8 cellular contexts compared by ENCODE assay signal in genomic region chr15:74857082-74857655, GRCh38. TPM values are rescaled to one million over a fixed set of nuclear protein-coding genes. Genes with fewer than 3 reads are reported as not detected.
DNase-seq lines count a peak whose midpoint lies in the region; ATAC-seq and TF ChIP-seq lines count a peak whose summit lies in the region.

No MANE protein-coding gene starts in this region.

- no peak overlapping the region for H3K4me3 Mint-ChIP-seq in activated T-cell treated with anti-CD3 and anti-CD28 coated beads, Interleukin-2, amount 50 U/mL, for 24 hours
- H3K4me3 Mint-ChIP-seq in activated naive CD8-positive, alpha-beta T cell treated with anti-CD3 and anti-CD28 coated beads, Interleukin-2, amount 10 ng/mL, durations not matched to agents 7 days and 5 days, result peak overlapping the region; percentile 27

- in situ Hi-C loops in transverse colon (cut with MboI; ENCODE audit: low pct_ligation_motif_present in 1 of 4, low pct_unique_long_range_greater_than_20kb in 1 of 4, low sequenced_read_pairs in 3 of 4), result no loop called here

- peaks cover 39% of the 10 kb centered on the region for H3K4me1 Mint-ChIP-seq in activated T-cell treated with anti-CD3 and anti-CD28 coated beads, Interleukin-2, amount 50 U/mL, for 24 hours (ENCODE audit: low read depth)
- peaks cover 34% of the 10 kb centered on the region for H3K4me1 Mint-ChIP-seq in activated naive CD8-positive, alpha-beta T cell treated with anti-CD3 and anti-CD28 coated beads, Interleukin-2, amount 10 ng/mL, durations not matched to agents 7 days and 5 days

- no peaks in the 10 kb centered on the region for H3K9me3 ChIP-seq in transverse colon

- H3K36me3 ChIP-seq in transverse colon, result peaks cover 0 to 21% (median 13%) of the 10 kb centered on the region in 4 donors

- ATAC-seq in HG03103 (IDR thresholded peaks at IDR 0.05; ENCODE audit: low read depth, unreplicated experiment), result peak; percentile 58
- ATAC-seq in activated naive CD8-positive, alpha-beta T cell treated with anti-CD3 and anti-CD28 coated beads, Interleukin-2, amount 10 ng/mL, durations not matched to agents 7 days and 5 days (ENCODE audit: low read depth), result peak; percentile 43

- intact Hi-C loops in transverse colon (cut with DNase I; ENCODE audit: low total_unique reads), result no loop called here

- H3K27ac ChIP-seq in transverse colon, result peak overlapping the region; percentile 32 to 64 (median 62)

- peak overlapping the region; percentile 79 for H3K27ac Mint-ChIP-seq in activated T-cell treated with anti-CD3 and anti-CD28 coated beads, Interleukin-2, amount 50 U/mL, for 24 hours
- peak overlapping the region; percentile 79 for H3K27ac Mint-ChIP-seq in activated naive CD8-positive, alpha-beta T cell treated with anti-CD3 and anti-CD28 coated beads, Interleukin-2, amount 10 ng/mL, durations not matched to agents 7 days and 5 days

- H3K4me3 ChIP-seq in transverse colon, result no peak overlapping the region

- H3K36me3 Mint-ChIP-seq in activated T-cell treated with anti-CD3 and anti-CD28 coated beads, Interleukin-2, amount 50 U/mL, for 24 hours (ENCODE audit: low read depth), result peaks cover 45% of the 10 kb centered on the region
- H3K36me3 Mint-ChIP-seq in activated naive CD8-positive, alpha-beta T cell treated with anti-CD3 and anti-CD28 coated beads, Interleukin-2, amount 10 ng/mL, durations not matched to agents 7 days and 5 days, result peaks cover 10% of the 10 kb centered on the region

- peaks cover 25 to 45% (median 39%) of the 10 kb centered on the region in 4 donors for H3K4me1 ChIP-seq in transverse colon

- H3K27me3 ChIP-seq in transverse colon, result no peaks in the 10 kb centered on the region

- no peaks in the 10 kb centered on the region for H3K27me3 Mint-ChIP-seq in activated T-cell treated with anti-CD3 and anti-CD28 coated beads, Interleukin-2, amount 50 U/mL, for 24 hours
- H3K27me3 Mint-ChIP-seq in activated naive CD8-positive, alpha-beta T cell treated with anti-CD3 and anti-CD28 coated beads, Interleukin-2, amount 10 ng/mL, durations not matched to agents 7 days and 5 days, result no peaks in the 10 kb centered on the region

- 25 to 35% methylated on average over 2 to 5 of the region's 5 CpGs for WGBS in transverse colon (ENCODE audit: low coverage in 1 of 2), 2 donors

- TF ChIP-seq EP300 in transverse colon (IDR thresholded peaks at IDR 0.05; ENCODE audit: low read depth), result no peak

- POLR2A ChIA-PET in activated naive CD8-positive, alpha-beta T cell treated with anti-CD3 and anti-CD28 coated beads, Interleukin-2, amount 10 ng/mL, durations not matched to agents 7 days and 5 days (lab: Charles Lee), result interaction anchor here (0.6 to 2.9 kb wide), 5 partner anchors 10 to 81 kb away, joined by 3 to 15 read pairs (median 7); partner anchors contain the start of gene COX5A

- TF ChIP-seq POLR2A in transverse colon (IDR thresholded peaks at IDR 0.05), result no peak

- no peak for DNase-seq in activated T-cell treated with anti-CD3 and anti-CD28 coated beads, Interleukin-2, amount 50 U/mL, for 24 hours
- no peak for DNase-seq in activated T-cell treated with anti-CD3 and anti-CD28 coated beads, Interleukin-2, amount 50 U/mL, for 1 hour
- no peak for DNase-seq in activated naive CD8-positive, alpha-beta T cell treated with anti-CD3 and anti-CD28 coated beads, Interleukin-2, amount 10 ng/mL, durations not matched to agents 7 days and 5 days
- peak; percentile 70 for DNase-seq in transverse colon
- DNase-seq in GOT3 (lab: John Stamatoyannopoulos, UW), result no peak
- no peak for DNase-seq in middle frontal gyrus (ENCODE audit: extremely low spot score, low spot score)
- no peak for DNase-seq in NCI-H1694 (lab: John Stamatoyannopoulos, UW)

- no peaks in the 10 kb centered on the region for H3K9me3 Mint-ChIP-seq in activated T-cell treated with anti-CD3 and anti-CD28 coated beads, Interleukin-2, amount 50 U/mL, for 24 hours
- H3K9me3 Mint-ChIP-seq in activated naive CD8-positive, alpha-beta T cell treated with anti-CD3 and anti-CD28 coated beads, Interleukin-2, amount 10 ng/mL, durations not matched to agents 7 days and 5 days, result no peaks in the 10 kb centered on the region

- no peak for TF ChIP-seq CTCF in transverse colon (IDR thresholded peaks at IDR 0.05)

RNA-seq across cellular contexts. Expression of gene ULK3, which starts 14.2 kb away (rescaled TPM):
- 10 to 100 TPM; 59.9 to 60.4 TPM for total RNA-seq in activated naive CD8-positive, alpha-beta T cell treated with anti-CD3 and anti-CD28 coated beads, Interleukin-2, amount 10 ng/mL, durations not matched to agents 7 days and 5 days
- 100 to 1,000 TPM; 138 to 473 (median 312) TPM for total RNA-seq in transverse colon

RNA-seq across cellular contexts. Expression of gene SCAMP2, which starts 16.0 kb away (rescaled TPM):
- 100 to 1,000 TPM; 100 to 103 TPM for total RNA-seq in activated naive CD8-positive, alpha-beta T cell treated with anti-CD3 and anti-CD28 coated beads, Interleukin-2, amount 10 ng/mL, durations not matched to agents 7 days and 5 days
- 100 to 1,000 TPM; 154 to 234 (median 193) TPM for total RNA-seq in transverse colon

RNA-seq across cellular contexts. Expression of gene CPLX3, which starts 30.7 kb away (rescaled TPM):
- under 1 TPM; 0.17 to 0.28 TPM for total RNA-seq in activated naive CD8-positive, alpha-beta T cell treated with anti-CD3 and anti-CD28 coated beads, Interleukin-2, amount 10 ng/mL, durations not matched to agents 7 days and 5 days
- not detected for total RNA-seq in transverse colon

RNA-seq across cellular contexts. Expression of gene MPI, which starts 32.7 kb away (rescaled TPM):
- total RNA-seq in activated naive CD8-positive, alpha-beta T cell treated with anti-CD3 and anti-CD28 coated beads, Interleukin-2, amount 10 ng/mL, durations not matched to agents 7 days and 5 days, result 10 to 100 TPM; 68.7 to 72.9 TPM
- total RNA-seq in transverse colon, result 100 to 1,000 TPM in 2 of 4 donors, 10 to 100 TPM in 2; 63.1 to 176 (median 98.4) TPM

RNA-seq across cellular contexts. Expression of gene LMAN1L, which starts 44.5 kb away (rescaled TPM):
- total RNA-seq in activated naive CD8-positive, alpha-beta T cell treated with anti-CD3 and anti-CD28 coated beads, Interleukin-2, amount 10 ng/mL, durations not matched to agents 7 days and 5 days, result under 1 TPM; 0.36 to 0.37 TPM
- total RNA-seq in transverse colon, result 10 to 100 TPM in 1 of 4 donors, not detected in 3; 20.2 TPM
